In the genomic region with DNA sequence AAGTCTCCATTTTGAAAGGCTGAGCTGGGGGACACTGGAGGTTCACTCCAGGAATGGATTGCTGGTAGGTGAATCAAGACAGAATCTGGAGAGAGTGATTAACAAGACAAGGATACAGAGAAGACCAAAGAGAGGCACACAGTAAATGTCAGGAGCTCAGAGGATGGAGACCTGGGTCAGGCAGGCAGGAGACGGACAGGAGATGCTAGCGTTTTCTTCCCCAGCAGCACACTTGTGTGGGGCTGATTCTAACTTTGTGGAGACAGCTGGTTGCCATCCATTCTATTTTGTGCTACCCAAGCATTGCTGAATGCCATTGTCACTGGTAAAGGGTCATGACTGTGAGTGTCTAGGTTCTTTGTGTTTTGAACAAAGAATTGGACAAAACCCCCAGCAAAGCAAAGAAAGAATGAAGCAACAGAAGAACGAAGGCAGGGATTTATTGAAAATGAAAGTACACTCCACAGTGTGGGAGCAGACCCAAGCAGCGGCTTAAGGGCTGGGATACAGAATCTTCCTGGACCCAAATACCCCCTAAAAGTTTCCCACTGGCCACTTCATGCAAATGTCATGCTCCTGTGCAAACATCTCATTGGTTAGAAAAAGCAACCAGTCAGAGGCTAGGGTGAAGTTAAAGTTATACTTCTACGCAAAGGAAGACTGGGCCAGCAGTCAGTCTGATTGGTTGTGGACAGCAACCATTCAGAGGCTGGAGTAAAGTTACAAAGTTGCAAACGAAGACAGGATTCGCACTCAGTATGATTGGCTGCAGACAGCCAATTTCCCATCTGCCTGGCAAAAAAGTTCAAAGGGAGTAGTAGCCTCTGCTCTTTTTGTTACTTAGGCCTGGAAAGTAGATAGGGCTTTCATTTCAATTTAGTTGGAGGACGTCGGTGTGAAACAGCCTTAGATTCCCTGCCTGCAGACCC, we compare ENCODE assay signal across 9 cellular contexts. TPM values are rescaled to one million over a fixed set of nuclear protein-coding genes. Genes with fewer than 3 reads are reported as not detected.
DNase-seq lines count a peak whose midpoint lies in the region; ATAC-seq and TF ChIP-seq lines count a peak whose summit lies in the region.
"Had no signal": no experiment of that assay in that cellular context is flagged by ENCODE, and none has a peak within 500 bp of the region (broad histone marks: within the 10 kb centered on the region; RNA-seq: fewer than 3 reads in every experiment).

No MANE protein-coding gene starts in this region.

- H3F3A ChIP-seq in neural progenitor cell (ENCODE audit: low read depth): peaks cover 63% of the 10 kb centered on the region

- H3K4me3 Mint-ChIP-seq in neural progenitor cell: peak overlapping the region; percentile 62

- no peak overlapping the region for H2AFZ ChIP-seq in neural progenitor cell (replicated peaks)

- H3K4me3 ChIP-seq in BJ (ENCODE audit: low read depth, low read length) (peak overlapping the region; percentile 4; the same call in 1 of the 2 replicates), neural progenitor cell (no peak overlapping the region)
- H3K4me3 ChIP-seq: SK-N-MC had no signal

- TF ChIP-seq CTCF in BJ (IDR thresholded peaks at IDR 0.05; ENCODE audit: insufficient read depth, low read depth, low read length) (no peak), RWPE1 (conservative IDR thresholded peaks at IDR 0.05; ENCODE audit: low read depth) (no peak), neural progenitor cell (IDR thresholded peaks at IDR 0.05) (no peak)

- peaks cover 4% of the 10 kb centered on the region for H3K27me3 Mint-ChIP-seq in neural progenitor cell (ENCODE audit: insufficient read depth, low read depth)

- peaks cover 97% of the 10 kb centered on the region for H3K79me2 ChIP-seq in neural progenitor cell (ENCODE audit: low read depth)

- no peaks in the 10 kb centered on the region for H3K36me3 ChIP-seq in BJ (ENCODE audit: control insufficient read depth, insufficient read depth, low read length)
- H3K36me3 ChIP-seq in neural progenitor cell: no peaks in the 10 kb centered on the region

- H3K9me3 Mint-ChIP-seq in neural progenitor cell: no peaks in the 10 kb centered on the region

- H3K4me1 ChIP-seq in neural progenitor cell: peaks cover 63% of the 10 kb centered on the region

- H3K9me3 ChIP-seq in neural progenitor cell (ENCODE audit: low read depth): no peaks in the 10 kb centered on the region

- H3K9ac ChIP-seq in neural progenitor cell: no peak overlapping the region

- ATAC-seq in HG02870 (IDR thresholded peaks at IDR 0.05; ENCODE audit: unreplicated experiment): no peak

- DNase-seq in BJ (ENCODE audit: low read depth) (peak; percentile 62), RWPE1 (ENCODE audit: low spot score) (no peak), fibroblast of gingiva (ENCODE audit: low read depth) (peak; percentile 91), neural progenitor cell (ENCODE audit: low spot score) (no peak), NCI-H226 (no peak), NCI-H1417 (lab: John Stamatoyannopoulos, UW) (no peak)
- DNase-seq in stimulated activated naive CD4-positive, alpha-beta T cell treated with Interleukin-2 at 50 U/mL for 16 hours (lab: John Stamatoyannopoulos, UW): no peak

- peaks cover 48% of the 10 kb centered on the region for H4K20me1 ChIP-seq in neural progenitor cell (ENCODE audit: low read depth)

- H3K4me2 ChIP-seq in neural progenitor cell: peak overlapping the region; percentile 20

- H3K27me3 ChIP-seq in BJ (ENCODE audit: control insufficient read depth, insufficient read depth, low read length): no peaks in the 10 kb centered on the region
- no peaks in the 10 kb centered on the region for H3K27me3 ChIP-seq in neural progenitor cell

- H3K27ac ChIP-seq in RWPE1: peak overlapping the region; percentile 79
- H3K27ac ChIP-seq in neural progenitor cell: no peak overlapping the region
- H3K27ac ChIP-seq: SK-N-MC had no signal

- H3K4me1 Mint-ChIP-seq in neural progenitor cell: peaks cover 78% of the 10 kb centered on the region

- POLR2A ChIA-PET in BJ (lab: Charles Lee) (no interaction called here), RWPE1 (lab: Yijun Ruan, JAX; ENCODE audit: low non-redundant PET) (no interaction called here)

- CTCF ChIA-PET in BJ (lab: Yijun Ruan, JAX) (interaction anchor here (0.6 kb wide), 1 partner anchor 77 kb away, joined by 5 read pairs; no protein-coding TSS in a partner anchor), RWPE1 (lab: Yijun Ruan, JAX) (no interaction called here)

- peaks cover 2% of the 10 kb centered on the region for H3K36me3 Mint-ChIP-seq in neural progenitor cell

- peak overlapping the region; percentile 82 for H3K27ac Mint-ChIP-seq in neural progenitor cell

RNA-seq across cellular contexts. Expression of a gene that starts 17.5 kb away (rescaled TPM):
- 187 and 362 TPM in 2 replicates for polyA plus RNA-seq in BJ (2011; rRNA removed)
- 292 and 322 TPM in 2 replicates for polyA minus RNA-seq in BJ (2011; rRNA and poly(A)+ RNA removed)
- 68.0 and 155 TPM in 2 replicates for total RNA-seq in neural progenitor cell (ENCODE audit: low replicate concordance)

RNA-seq across cellular contexts. Expression of a gene that starts 34.2 kb away (rescaled TPM):
- polyA plus RNA-seq in BJ (2011; rRNA removed): 13.2 and 16.8 TPM in 2 replicates
- polyA minus RNA-seq in BJ (2011; rRNA and poly(A)+ RNA removed): 8.4 and 9.5 TPM in 2 replicates
- total RNA-seq in neural progenitor cell (ENCODE audit: low replicate concordance): 12.6 and 28.2 TPM in 2 replicates

RNA-seq across cellular contexts. Expression of a gene that starts 34.4 kb away (rescaled TPM):
- 20.5 and 22.8 TPM in 2 replicates for polyA plus RNA-seq in BJ (2011; rRNA removed)
- 10.0 and 18.8 TPM in 2 replicates for polyA minus RNA-seq in BJ (2011; rRNA and poly(A)+ RNA removed)
- total RNA-seq in neural progenitor cell (ENCODE audit: low replicate concordance): 20.7 and 31.7 TPM in 2 replicates

RNA-seq across cellular contexts. Expression of a gene that starts 40.0 kb away (rescaled TPM):
- polyA plus RNA-seq in BJ (2011; rRNA removed): 31.8 and 50.7 TPM in 2 replicates
- 49.7 and 67.8 TPM in 2 replicates for polyA minus RNA-seq in BJ (2011; rRNA and poly(A)+ RNA removed)
- 23.1 and 43.7 TPM in 2 replicates for total RNA-seq in neural progenitor cell (ENCODE audit: low replicate concordance)

Comparison
In these comparisons a context has a peak if more than half of its experiments do, and no peak if none do; other contexts are left out.
1. DNase-seq: peak in BJ (single experiment) and fibroblast of gingiva (single experiment); none in RWPE1 (single experiment), neural progenitor cell (single experiment), NCI-H226 (single experiment), stimulated activated naive CD4-positive, alpha-beta T cell treated with Interleukin-2 at 50 U/mL for 16 hours (single experiment) and NCI-H1417 (0 of 3).